In the genomic region with DNA sequence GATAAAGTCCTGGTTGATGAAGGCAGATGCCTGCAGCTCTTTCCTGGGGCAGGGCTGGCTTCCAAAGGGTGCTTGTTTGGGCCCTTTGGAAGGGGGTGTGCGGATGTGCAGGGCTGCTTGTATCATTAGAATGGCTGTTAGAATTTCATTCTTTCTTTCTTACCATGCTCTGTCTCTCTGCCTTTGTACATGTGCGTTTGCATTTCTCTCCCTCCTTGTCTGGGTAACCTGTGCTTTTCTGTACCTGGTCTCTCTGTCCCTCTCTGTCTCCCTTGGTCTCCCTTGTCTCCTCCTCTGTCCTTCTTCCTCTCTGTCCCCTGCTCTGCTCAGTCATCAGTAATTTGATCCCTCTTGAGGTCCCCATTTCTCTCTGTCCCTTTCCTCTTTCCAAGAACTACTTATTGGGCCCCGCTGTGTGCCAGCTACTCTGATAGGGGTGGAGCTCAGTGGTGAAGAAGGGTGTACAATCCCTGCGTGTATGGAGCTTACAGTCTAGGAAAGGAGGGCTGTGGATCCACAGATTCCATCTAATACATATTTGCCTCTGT, we compare ENCODE assay signal across 1 cellular context.
TF ChIP-seq lines count a peak whose summit lies in the region.

No MANE protein-coding gene starts in this region.

TF ChIP-seq in H1, 55 proteins besides CTCF, POLR2A, EP300 and RAD21 (continued from another document):
- TF ChIP-seq, protein P1, sequence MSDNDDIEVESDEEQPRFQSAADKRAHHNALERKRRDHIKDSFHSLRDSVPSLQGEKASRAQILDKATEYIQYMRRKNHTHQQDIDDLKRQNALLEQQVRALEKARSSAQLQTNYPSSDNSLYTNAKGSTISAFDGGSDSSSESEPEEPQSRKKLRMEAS (IDR thresholded peaks at IDR 0.05): no peak
- TF ChIP-seq RFX5 (IDR thresholded peaks at IDR 0.05; ENCODE audit: borderline replicate concordance, low read depth, low read length) (no peak), SIN3A (conservative IDR thresholded peaks at IDR 0.05 in 1 of 2, IDR thresholded peaks at IDR 0.05 in 1 of 2; ENCODE audit: low read depth in 1 of 2, low read length in 2 of 2) (no peak), KDM1A (IDR thresholded peaks at IDR 0.05; ENCODE audit: borderline replicate concordance, low read length) (no peak), SIRT6 (IDR thresholded peaks at IDR 0.05; ENCODE audit: low read length) (no peak), GABPA (IDR thresholded peaks at IDR 0.05; ENCODE audit: borderline replicate concordance, insufficient read depth, low read length) (no peak), SUZ12 (IDR thresholded peaks at IDR 0.05; ENCODE audit: low read length) (no peak), PHF8 (conservative IDR thresholded peaks at IDR 0.05; ENCODE audit: low read depth, low read length) (no peak), BCL11A (IDR thresholded peaks at IDR 0.05; ENCODE audit: low read depth in 2 of 2, low read length in 2 of 2) (no peak), ATF3 (IDR thresholded peaks at IDR 0.05; ENCODE audit: insufficient read depth, low read depth, low read length) (no peak)
- TF ChIP-seq, protein P2, sequence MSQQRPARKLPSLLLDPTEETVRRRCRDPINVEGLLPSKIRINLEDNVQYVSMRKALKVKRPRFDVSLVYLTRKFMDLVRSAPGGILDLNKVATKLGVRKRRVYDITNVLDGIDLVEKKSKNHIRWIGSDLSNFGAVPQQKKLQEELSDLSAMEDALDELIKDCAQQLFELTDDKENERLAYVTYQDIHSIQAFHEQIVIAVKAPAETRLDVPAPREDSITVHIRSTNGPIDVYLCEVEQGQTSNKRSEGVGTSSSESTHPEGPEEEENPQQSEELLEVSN (IDR thresholded peaks at IDR 0.05): no peak
TF ChIP-seq in H1: peak in this region for 0.
